Comparison of ENCODE assay signal across 10 cellular contexts in genomic region chr1:183218039-183218618, GRCh38. TPM values are rescaled to one million over a fixed set of nuclear protein-coding genes. Genes with fewer than 3 reads are reported as not detected.
A peak's percentile ranks its signal among the peaks of the same experiment; 100 is the strongest.
DNase-seq lines count a peak whose midpoint lies in the region; ATAC-seq and TF ChIP-seq lines count a peak whose summit lies in the region.
"Had no signal": no experiment of that assay in that cellular context is flagged by ENCODE, and none has a peak within 500 bp of the region (broad histone marks: within the 10 kb centered on the region; RNA-seq: fewer than 3 reads in every experiment).

No MANE protein-coding gene starts in this region.

- H3K36me3 ChIP-seq in adipocyte (ENCODE audit: control insufficient read depth, insufficient read depth, low read length, severe bottlenecking) (no peaks in the 10 kb centered on the region), mucosa of rectum (ENCODE audit: control insufficient read depth in 2 of 2, insufficient read depth in 2 of 2, low read length in 2 of 2) (peaks cover 4 to 7% of the 10 kb centered on the region in 2 donors)
- no peaks in the 10 kb centered on the region for H3K36me3 ChIP-seq in CD4-positive, alpha-beta memory T cell (ENCODE audit: insufficient read depth, low read length)

- peak; percentile 93 for ATAC-seq in Right ventricle myocardium inferior
- no peak for ATAC-seq in activated CD8-positive, alpha-beta T cell treated with anti-CD3 and anti-CD28 coated beads for 36 hours
- ATAC-seq in HG03039 (IDR thresholded peaks at IDR 0.05; ENCODE audit: unreplicated experiment) = no peak
- no peak for ATAC-seq in GM21390 (IDR thresholded peaks at IDR 0.05; ENCODE audit: unreplicated experiment)

- H3K27ac Mint-ChIP-seq in CD4-positive, alpha-beta memory T cell = no peak overlapping the region
- H3K27ac Mint-ChIP-seq in activated CD8-positive, alpha-beta T cell treated with anti-CD3 and anti-CD28 coated beads for 36 hours = no peak overlapping the region
- H3K27ac Mint-ChIP-seq: T-helper 1 cell treated with Interleukin-12 subunit alpha and Interleukin-12 subunit beta and Interleukin-4 antibody, amounts not matched to agents 30 μg/mL and 1 μg/mL, for 36 hours had no signal

- peak overlapping the region; percentile 5 for H3K4me3 ChIP-seq in adipocyte (ENCODE audit: low read length)
- H3K4me3 ChIP-seq in mucosa of rectum (ENCODE audit: low read length in 2 of 2) = no peak overlapping the region
- no peak overlapping the region for H3K4me3 ChIP-seq in CD4-positive, alpha-beta memory T cell (ENCODE audit: low read length in 2 of 2)

- POLR2A ChIA-PET in CD4-positive, alpha-beta memory T cell (lab: Charles Lee; ENCODE audit: partially characterized antibody) = no interaction called here
- POLR2A ChIA-PET in activated CD8-positive, alpha-beta T cell treated with anti-CD3 and anti-CD28 coated beads for 36 hours (lab: Charles Lee) = no interaction called here

- H3K4me1 ChIP-seq in adipocyte (ENCODE audit: control insufficient read depth, insufficient read depth, low read length) = peaks cover 25% of the 10 kb centered on the region
- peaks cover 0 to 3% of the 10 kb centered on the region in 2 donors for H3K4me1 ChIP-seq in mucosa of rectum (ENCODE audit: control insufficient read depth in 2 of 2, insufficient read depth in 2 of 2, low read length in 2 of 2)
- H3K4me1 ChIP-seq in CD4-positive, alpha-beta memory T cell (ENCODE audit: insufficient read depth, low read length) = peaks cover 16% of the 10 kb centered on the region

- CTCF ChIA-PET in CD4-positive, alpha-beta memory T cell (lab: Charles Lee; ENCODE audit: partially characterized antibody) = interaction anchor here (0.7 kb wide), 1 partner anchor 12 kb away, joined by 3 read pairs; no protein-coding TSS in a partner anchor
- CTCF ChIA-PET in activated CD8-positive, alpha-beta T cell treated with anti-CD3 and anti-CD28 coated beads for 36 hours (lab: Charles Lee) = no interaction called here

- peaks cover 0 to 3% (median 0%) of the 10 kb centered on the region in 8 donors for H3K9me3 Mint-ChIP-seq in CD4-positive, alpha-beta memory T cell
- no peaks in the 10 kb centered on the region for H3K9me3 Mint-ChIP-seq in activated CD8-positive, alpha-beta T cell treated with anti-CD3 and anti-CD28 coated beads for 36 hours
- H3K9me3 Mint-ChIP-seq: T-helper 1 cell treated with Interleukin-12 subunit alpha and Interleukin-12 subunit beta and Interleukin-4 antibody, amounts not matched to agents 30 μg/mL and 1 μg/mL, for 36 hours had no signal

- H3K36me3 Mint-ChIP-seq in CD4-positive, alpha-beta memory T cell = no peaks in the 10 kb centered on the region
- no peaks in the 10 kb centered on the region for H3K36me3 Mint-ChIP-seq in activated CD8-positive, alpha-beta T cell treated with anti-CD3 and anti-CD28 coated beads for 36 hours (ENCODE audit: low read depth)

- H3K4me1 Mint-ChIP-seq in CD4-positive, alpha-beta memory T cell = peaks cover 6 to 16% (median 11%) of the 10 kb centered on the region in 4 donors
- peaks cover 22% of the 10 kb centered on the region for H3K4me1 Mint-ChIP-seq in activated CD8-positive, alpha-beta T cell treated with anti-CD3 and anti-CD28 coated beads for 36 hours (ENCODE audit: low read depth)

- no peak for TF ChIP-seq CTCF in activated CD8-positive, alpha-beta T cell treated with anti-CD3 and anti-CD28 coated beads for 36 hours (IDR thresholded peaks at IDR 0.05)

- intact Hi-C loops in Right ventricle myocardium inferior (cut with DNase I) = no loop called here
- intact Hi-C loops in cardiac septum (cut with DNase I) = no loop called here
- intact Hi-C loops in CD4-positive, alpha-beta memory T cell (cut with micrococcal nuclease) = no loop called here
- intact Hi-C loops in activated CD8-positive, alpha-beta T cell treated with anti-CD3 and anti-CD28 coated beads for 36 hours (cut with micrococcal nuclease) = no loop called here

- peak overlapping the region; percentile 46 to 49 for H3K27ac ChIP-seq in mucosa of rectum (ENCODE audit: low read depth in 2 of 2, low read length in 2 of 2)
- no peak overlapping the region for H3K27ac ChIP-seq in CD4-positive, alpha-beta memory T cell (ENCODE audit: low read depth, low read length)

- H3K9me3 ChIP-seq in adipocyte (ENCODE audit: control insufficient read depth, low read length) (no peaks in the 10 kb centered on the region), mucosa of rectum (ENCODE audit: control insufficient read depth in 2 of 2, low read length in 2 of 2) (no peaks in the 10 kb centered on the region)
- no peaks in the 10 kb centered on the region for H3K9me3 ChIP-seq in CD4-positive, alpha-beta memory T cell (ENCODE audit: control insufficient read depth in 1 of 2, low read length in 2 of 2)

- no peaks in the 10 kb centered on the region for H3K27me3 ChIP-seq in adipocyte (replicated peaks; ENCODE audit: control insufficient read depth, insufficient read depth, low read length)
- no peaks in the 10 kb centered on the region for H3K27me3 ChIP-seq in mucosa of rectum (ENCODE audit: control insufficient read depth in 2 of 2, insufficient read depth in 2 of 2, low read length in 2 of 2)
- H3K27me3 ChIP-seq in CD4-positive, alpha-beta memory T cell (ENCODE audit: insufficient read depth, low read length) = no peaks in the 10 kb centered on the region

- peak overlapping the region; percentile 65 for H3K9ac ChIP-seq in adipocyte (ENCODE audit: low read length)
- no peak overlapping the region for H3K9ac ChIP-seq in mucosa of rectum (ENCODE audit: low read depth in 1 of 2, low read length in 2 of 2)

- DNase-seq in Right ventricle myocardium inferior (ENCODE audit: missing footprints) = peak; percentile 82
- DNase-seq in cardiac septum (ENCODE audit: low spot score) = no peak
- DNase-seq in adipocyte (ENCODE audit: low read depth) = no peak
- DNase-seq in CD4-positive, alpha-beta memory T cell = no peak
- DNase-seq in activated CD8-positive, alpha-beta T cell treated with anti-CD3 and anti-CD28 coated beads for 36 hours = no peak
- DNase-seq: posterior cingulate gyrus had no signal

- no peak overlapping the region for H3K4me3 Mint-ChIP-seq in CD4-positive, alpha-beta memory T cell
- no peak overlapping the region for H3K4me3 Mint-ChIP-seq in activated CD8-positive, alpha-beta T cell treated with anti-CD3 and anti-CD28 coated beads for 36 hours
- H3K4me3 Mint-ChIP-seq: T-helper 1 cell treated with Interleukin-12 subunit alpha and Interleukin-12 subunit beta and Interleukin-4 antibody, amounts not matched to agents 30 μg/mL and 1 μg/mL, for 36 hours had no signal

- peaks cover 0 to 1% of the 10 kb centered on the region in 2 donors for H3K27me3 Mint-ChIP-seq in CD4-positive, alpha-beta memory T cell
- H3K27me3 Mint-ChIP-seq in activated CD8-positive, alpha-beta T cell treated with anti-CD3 and anti-CD28 coated beads for 36 hours = peaks cover 1% of the 10 kb centered on the region

RNA-seq across cellular contexts. Expression of gene LAMC2, which starts 32.1 kb away (rescaled TPM):
- total RNA-seq in Right ventricle myocardium inferior (3.8 TPM), cardiac septum (0.40 TPM)
- total RNA-seq in CD4-positive, alpha-beta memory T cell = not detected
- polyA plus RNA-seq in CD4-positive, alpha-beta memory T cell = not detected
- total RNA-seq in activated CD8-positive, alpha-beta T cell treated with anti-CD3 and anti-CD28 coated beads for 36 hours = not detected
